In the genomic region with DNA sequence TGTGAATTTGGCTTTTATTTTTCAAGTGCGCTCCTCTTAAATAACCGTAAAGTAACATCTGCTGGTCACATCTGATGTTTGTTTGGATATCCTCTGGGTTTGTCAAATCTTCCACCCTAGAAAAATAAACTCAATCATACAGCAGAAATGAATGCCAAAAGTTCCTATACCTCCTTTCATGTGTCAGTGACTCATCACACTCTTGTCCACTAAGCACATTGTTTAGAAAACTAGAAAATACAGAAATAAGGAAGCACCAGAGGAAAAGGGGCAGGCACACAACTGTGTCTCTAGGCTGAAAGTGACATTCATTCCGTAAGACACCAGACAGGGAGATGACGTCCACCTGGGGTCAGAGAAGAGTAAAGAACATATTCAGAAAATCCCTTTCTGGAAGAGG, we compare ENCODE assay signal across 1 cellular context. TPM values are rescaled to one million over a fixed set of nuclear protein-coding genes. Genes with fewer than 3 reads are reported as not detected.
"Had no signal": no experiment of that assay in that cellular context is flagged by ENCODE, and none has a peak within 500 bp of the region (broad histone marks: within the 10 kb centered on the region; RNA-seq: fewer than 3 reads in every experiment).

No MANE protein-coding gene starts in this region.

RNA-seq across cellular contexts. Expression of a gene that starts 22.6 kb away (rescaled TPM):
- polyA plus RNA-seq: naive thymus-derived CD4-positive, alpha-beta T cell had no signal
